In the genomic region with DNA sequence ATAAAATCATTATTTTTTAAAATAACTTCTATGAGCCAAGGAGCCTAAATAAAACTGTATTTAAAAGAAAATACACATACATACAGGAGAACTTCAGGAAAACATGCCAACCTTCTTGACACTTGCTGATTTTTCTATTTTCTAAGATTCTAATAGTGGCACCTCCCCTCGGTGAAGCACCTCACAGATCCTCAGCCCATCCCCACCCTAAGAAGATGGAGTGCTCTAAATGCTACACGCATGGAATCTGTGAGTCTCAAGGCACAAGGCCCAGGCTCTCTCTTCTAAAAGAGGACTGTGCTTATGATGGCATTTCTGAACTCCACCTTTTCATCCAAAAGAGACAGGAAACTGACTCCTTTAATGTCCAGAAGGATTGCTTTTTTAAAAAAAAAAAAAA, we compare ENCODE assay signal across 6 cellular contexts.
"Had no signal": no experiment of that assay in that cellular context is flagged by ENCODE, and none has a peak within 500 bp of the region (broad histone marks: within the 10 kb centered on the region; RNA-seq: fewer than 3 reads in every experiment).

No MANE protein-coding gene starts in this region.

- H3K9me3 Mint-ChIP-seq: IgD-negative memory B cell had no signal

- H3K4me1 Mint-ChIP-seq: IgD-negative memory B cell had no signal

- ATAC-seq: HepG2, K562 had no signal

- H3K27ac ChIP-seq: HL-60 had no signal

- H3K4me3 Mint-ChIP-seq: IgD-negative memory B cell had no signal

- DNase-seq: IMR-90, KBM-7 had no signal

- H3K27me3 Mint-ChIP-seq: IgD-negative memory B cell had no signal

- H3K4me3 ChIP-seq: K562 had no signal
